Comparison of ENCODE assay signal across 2 cellular contexts in genomic region chr9:133514475-133515239, GRCh38.
TF ChIP-seq lines count a peak whose summit lies in the region.

No MANE protein-coding gene starts in this region.

TF ChIP-seq in HepG2, 621 proteins besides CTCF, POLR2A, EP300 and RAD21 (continued from another document):
- no peak for TF ChIP-seq ZNF670 (CRISPR knock-in tag; IDR thresholded peaks at IDR 0.05; ENCODE audit: borderline replicate concordance)
- TF ChIP-seq LRRFIP1 (CRISPR knock-in tag; conservative IDR thresholded peaks at IDR 0.05), result no peak
- no peak for TF ChIP-seq SOX6 (IDR thresholded peaks at IDR 0.05)
- peak; percentile 46 for TF ChIP-seq SOX6 (CRISPR knock-in tag; IDR thresholded peaks at IDR 0.05)
TF ChIP-seq in HepG2: peak in this region for 6.

TF ChIP-seq in SK-N-SH treated with all-trans-retinoic acid at 6 μM for 48 hours, 23 proteins besides CTCF, POLR2A, EP300 and RAD21 (continued from another document):
- TF ChIP-seq PPARA (CRISPR knock-in tag; IDR thresholded peaks at IDR 0.05; ENCODE audit: borderline replicate concordance) (no peak), ZC3H10 (CRISPR knock-in tag; IDR thresholded peaks at IDR 0.05) (no peak), ZFP3 (CRISPR knock-in tag; IDR thresholded peaks at IDR 0.05) (no peak), ZNF70 (CRISPR knock-in tag; IDR thresholded peaks at IDR 0.05) (no peak)
